Comparison of ENCODE assay signal across 21 cellular contexts in genomic region chr5:73037545-73037944, GRCh38.
DNase-seq lines count a peak whose midpoint lies in the region; ATAC-seq, FAIRE-seq and TF ChIP-seq lines count a peak whose summit lies in the region.
"Had no signal": no experiment of that assay in that cellular context is flagged by ENCODE, and none has a peak within 500 bp of the region (broad histone marks: within the 10 kb centered on the region; RNA-seq: fewer than 3 reads in every experiment).

No MANE protein-coding gene starts in this region.

- no peaks in the 10 kb centered on the region for H3K27me3 ChIP-seq in osteoblast (ENCODE audit: insufficient read depth, low read length)
- H3K27me3 ChIP-seq: BLaER1 treated with 17β-estradiol and CSF1 and Interleukin-3, amounts not matched to agents 10 nM and 100 nM had no signal

- no peaks in the 10 kb centered on the region for H3K79me2 ChIP-seq in osteoblast (ENCODE audit: insufficient read depth, low read length)

- WGBS in A549 (ENCODE audit: missing lambda C conversion rate) = 92% methylated on average over 5 of the region's 5 CpGs

- no peaks in the 10 kb centered on the region for H3K9me3 ChIP-seq in A549
- no peaks in the 10 kb centered on the region for H3K9me3 ChIP-seq in HEK293 (ENCODE audit: control insufficient read depth, insufficient read depth, low read depth, low read length)
- H3K9me3 ChIP-seq in osteoblast (ENCODE audit: low read depth, low read length) = no peaks in the 10 kb centered on the region
- H3K9me3 ChIP-seq: BLaER1 treated with 17β-estradiol and CSF1 and Interleukin-3, amounts not matched to agents 10 nM and 100 nM; Caco-2 had no signal

- peaks cover 0 to 23% of the 10 kb centered on the region in 2 experiments; a peak in 2 of 3 replicates for H3K36me3 ChIP-seq in HEK293 (ENCODE audit: control insufficient read depth in 2 of 2, insufficient read depth in 1 of 2, low read length in 2 of 2)
- H3K36me3 ChIP-seq in osteoblast (ENCODE audit: insufficient read depth, low read length) = no peaks in the 10 kb centered on the region

- no peak overlapping the region for H2AFZ ChIP-seq in osteoblast (ENCODE audit: low read length)

- no peak for TF ChIP-seq EP300 in A549 (IDR thresholded peaks at IDR 0.05)

- no peak for FAIRE-seq in A549 (lab: Jason Lieb, UNC)
- FAIRE-seq: D721Med, GM12891, GM19239 had no signal

- TF ChIP-seq RAD21 in A549 (conservative IDR thresholded peaks at IDR 0.05 in 1 of 2, IDR thresholded peaks at IDR 0.05 in 1 of 2) = no peak

- H3K4me1 ChIP-seq in A549 (no peaks in the 10 kb centered on the region), HEK293 (ENCODE audit: control insufficient read depth, insufficient read depth, low read length) (peaks cover 2% of the 10 kb centered on the region; the same call in 1 of the 2 replicates), osteoblast (ENCODE audit: insufficient read depth, low read length) (no peaks in the 10 kb centered on the region)
- H3K4me1 ChIP-seq: BLaER1 treated with 17β-estradiol and CSF1 and Interleukin-3, amounts not matched to agents 10 nM and 100 nM had no signal

- no peak overlapping the region for H3K27ac ChIP-seq in A549
- H3K27ac ChIP-seq in HEK293 (ENCODE audit: extremely low read depth, low read depth, low read length) = no peak overlapping the region
- no peak overlapping the region for H3K27ac ChIP-seq in osteoblast (ENCODE audit: low read depth, low read length)
- H3K27ac ChIP-seq: BLaER1 treated with 17β-estradiol and CSF1 and Interleukin-3, amounts not matched to agents 10 nM and 100 nM; C4-2B had no signal

- H3K4me3 ChIP-seq in A549 = no peak overlapping the region
- H3K4me3 ChIP-seq in HEK293 (ENCODE audit: low read depth, low read length) = no peak overlapping the region
- H3K4me3 ChIP-seq in osteoblast (ENCODE audit: insufficient read depth, low read length) = no peak overlapping the region
- H3K4me3 ChIP-seq: BLaER1 treated with 17β-estradiol and CSF1 and Interleukin-3, amounts not matched to agents 10 nM and 100 nM had no signal

- DNase-seq in A549 (ENCODE audit: low read depth in 1 of 2, low spot score in 1 of 2) = no peak
- peak; percentile 14 for DNase-seq in osteoblast (ENCODE audit: insufficient read length, low spot score, missing footprints)
- DNase-seq in DMS53 treated with DMSO at 0.1 percent for 48 hours (lab: John Stamatoyannopoulos, UW; ENCODE audit: unreplicated experiment) = no peak
- DNase-seq in DMS114 treated with DMSO at 0.1 percent for 48 hours (lab: John Stamatoyannopoulos, UW; ENCODE audit: unreplicated experiment) = no peak
- no peak for DNase-seq in iPS-NIHi11 (ENCODE audit: low spot score)
- DNase-seq: 8988T; AML-193; Caco-2; Calu3; CD4-positive, alpha-beta T cell; CD8-positive, alpha-beta T cell; DMS153; DMS53; DMS79 treated with DMSO at 0.1 percent for 48 hours; GF-D8 had no signal

- no peak for TF ChIP-seq CTCF in A549 (IDR thresholded peaks at IDR 0.05)
- TF ChIP-seq CTCF in HEK293 (tag by site-specific recombination; IDR thresholded peaks at IDR 0.05) = no peak
- no peak for TF ChIP-seq CTCF in osteoblast (IDR thresholded peaks at IDR 0.05; ENCODE audit: extremely low read depth, low read depth, low read length)

- no peak for TF ChIP-seq POLR2A in A549 (IDR thresholded peaks at IDR 0.05; ENCODE audit: low read length)

- H4K20me1 ChIP-seq in osteoblast (ENCODE audit: insufficient read depth, low read length) = no peaks in the 10 kb centered on the region

- H3K4me2 ChIP-seq in A549 (no peak overlapping the region), osteoblast (ENCODE audit: insufficient read depth, low read length) (no peak overlapping the region)
- H3K4me2 ChIP-seq: BLaER1 treated with 17β-estradiol and CSF1 and Interleukin-3, amounts not matched to agents 10 nM and 100 nM had no signal

- ATAC-seq in A549 = no peak
- ATAC-seq: CD8-positive, alpha-beta T cell had no signal

- CTCF ChIA-PET in A549 (lab: Yijun Ruan, JAX) = interaction anchor here (0.6 to 1.1 kb wide), 2 partner anchors 41 to 178 kb away, joined by 3 read pairs; no protein-coding TSS in a partner anchor
- CTCF ChIA-PET in HEK293 (lab: Yijun Ruan, JAX) = no interaction called here

- POLR2A ChIA-PET in A549 (lab: Yijun Ruan, JAX) = no interaction called here
- POLR2A ChIA-PET in HEK293 (lab: Yijun Ruan, JAX) = no interaction called here

TF ChIP-seq in A549, 52 proteins besides CTCF, POLR2A, EP300 and RAD21:
- no peak for TF ChIP-seq FOXS1 (CRISPR knock-in tag; IDR thresholded peaks at IDR 0.05)
- TF ChIP-seq MAFK (IDR thresholded peaks at IDR 0.05; ENCODE audit: partially characterized antibody) = peak; percentile 47

TF ChIP-seq in HEK293, 187 proteins besides CTCF, POLR2A, EP300 and RAD21:
- TF ChIP-seq ZNF776 (tag by site-specific recombination; IDR thresholded peaks at IDR 0.05; ENCODE audit: borderline replicate concordance) (no peak), ZNF10 (tag by site-specific recombination; IDR thresholded peaks at IDR 0.05) (no peak), INSM2 (tag by site-specific recombination; IDR thresholded peaks at IDR 0.05) (no peak), KLF8 (tag by site-specific recombination; IDR thresholded peaks at IDR 0.05) (no peak), ZNF600 (tag by site-specific recombination; IDR thresholded peaks at IDR 0.05) (no peak), GFI1B (tag by site-specific recombination; IDR thresholded peaks at IDR 0.05) (no peak), ZNF133 (tag by site-specific recombination; IDR thresholded peaks at IDR 0.05) (peak; percentile 86)
